In the genomic region with DNA sequence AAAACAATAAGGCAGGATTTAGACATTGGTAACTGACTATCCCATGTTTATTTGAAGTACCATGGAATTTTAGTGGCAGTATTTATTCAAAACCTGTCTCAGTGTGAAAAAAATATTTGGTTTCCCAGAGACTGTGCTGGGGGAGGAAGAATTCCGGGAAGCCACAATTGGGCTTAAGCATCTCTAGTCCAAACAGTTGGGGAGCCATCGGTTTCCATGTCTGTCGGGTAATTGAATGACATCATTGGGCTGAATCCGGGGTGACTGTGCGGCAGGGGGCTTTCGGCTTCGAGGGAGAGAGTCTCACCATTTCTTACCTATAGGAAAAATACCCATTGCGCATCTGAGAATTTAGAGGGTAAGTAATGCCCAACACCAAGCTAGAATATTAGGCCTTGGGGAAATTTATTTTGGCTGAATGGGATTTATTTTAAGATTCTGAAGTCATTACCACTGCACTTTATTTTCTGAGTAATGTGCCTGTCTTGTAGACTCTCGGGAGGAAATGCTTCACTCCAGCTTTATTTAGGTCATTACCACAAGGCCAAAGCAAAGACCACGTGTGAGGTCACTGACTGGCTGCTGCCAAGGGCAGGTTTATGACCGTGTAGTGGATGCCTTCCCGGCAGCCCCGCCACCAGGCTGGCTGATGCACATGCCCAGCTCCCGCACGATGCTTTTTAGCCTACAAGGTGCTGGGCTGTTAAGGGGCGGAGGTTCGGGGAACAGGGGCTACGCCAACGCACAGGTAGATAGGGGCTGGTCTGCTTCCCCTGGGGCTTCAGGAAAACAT, we compare ENCODE assay signal across 10 cellular contexts. TPM values are rescaled to one million over a fixed set of nuclear protein-coding genes. Genes with fewer than 3 reads are reported as not detected.
DNase-seq lines count a peak whose midpoint lies in the region; ATAC-seq, FAIRE-seq and TF ChIP-seq lines count a peak whose summit lies in the region.
"Had no signal": no experiment of that assay in that cellular context is flagged by ENCODE, and none has a peak within 500 bp of the region (broad histone marks: within the 10 kb centered on the region; RNA-seq: fewer than 3 reads in every experiment).

No MANE protein-coding gene starts in this region.

- no peak overlapping the region for H2AFZ ChIP-seq in endothelial cell of umbilical vein (ENCODE audit: low read depth, low read length)

- H3K27me3 ChIP-seq in endothelial cell of umbilical vein (ENCODE audit: control insufficient read depth in 2 of 2, insufficient read depth in 2 of 2, low read length in 2 of 2), result no peaks in the 10 kb centered on the region
- H3K27me3 ChIP-seq in foreskin keratinocyte, result no peaks in the 10 kb centered on the region

- H3K4me1 ChIP-seq in endothelial cell of umbilical vein (ENCODE audit: control insufficient read depth, extremely low read depth, insufficient read depth, low read length) (peaks cover 19% of the 10 kb centered on the region), foreskin keratinocyte (no peaks in the 10 kb centered on the region)

- CTCF ChIA-PET in AG04449 (lab: Yijun Ruan, JAX) (interaction anchor here (0.8 kb wide), 1 partner anchor 11 kb away, joined by 3 read pairs; no protein-coding TSS in a partner anchor), endothelial cell of umbilical vein (lab: Charles Lee) (interaction anchor here (0.9 to 1.5 kb wide), 6 partner anchors 15 to 231 kb away, joined by 3 to 9 read pairs (median 4); no protein-coding TSS in a partner anchor)

- POLR2A ChIA-PET in AG04449 (lab: Yijun Ruan, JAX) (interaction anchor here (0.7 to 1.0 kb wide), 5 partner anchors 8 to 69 kb away, joined by 3 read pairs; no protein-coding TSS in a partner anchor), endothelial cell of umbilical vein (lab: Charles Lee) (no interaction called here)

- H3K27ac ChIP-seq in endothelial cell of umbilical vein (ENCODE audit: insufficient read depth, low read depth, low read length) (peak overlapping the region; percentile 59), foreskin keratinocyte (no peak overlapping the region)
- H3K27ac ChIP-seq: VCaP had no signal

- no peak for TF ChIP-seq POLR2A in endothelial cell of umbilical vein (IDR thresholded peaks at IDR 0.05; ENCODE audit: low read depth, low read length)

- no peak overlapping the region for H3K4me2 ChIP-seq in endothelial cell of umbilical vein (ENCODE audit: insufficient read depth, low read length)

- no peaks in the 10 kb centered on the region for H3K36me3 ChIP-seq in endothelial cell of umbilical vein (ENCODE audit: control insufficient read depth in 2 of 2, extremely low read depth in 1 of 2, insufficient read depth in 2 of 2, low read length in 2 of 2)

- no peak for ATAC-seq in foreskin keratinocyte
- no peak for ATAC-seq in GM21360 (IDR thresholded peaks at IDR 0.05; ENCODE audit: unreplicated experiment)

- TF ChIP-seq CTCF in AG04449 (IDR thresholded peaks at IDR 0.05; ENCODE audit: insufficient read depth, low read length, missing control alignments) (peak; percentile 32), endothelial cell of umbilical vein (IDR thresholded peaks at IDR 0.05; ENCODE audit: extremely low read depth in 1 of 2, insufficient read depth in 1 of 2, low read depth in 1 of 2, low read length in 2 of 2) (no peak), foreskin keratinocyte (conservative IDR thresholded peaks at IDR 0.05) (no peak)

- intact Hi-C loops in endothelial cell of umbilical vein (cut with micrococcal nuclease), result no loop called here

- no peaks in the 10 kb centered on the region for H3K79me2 ChIP-seq in endothelial cell of umbilical vein (ENCODE audit: control insufficient read depth, insufficient read depth, low read length)

- no TSS peak for BruUV-seq in endothelial cell of umbilical vein (replicated peaks; lab: Mats Ljungman, UMichigan)

- H3K9me3 ChIP-seq in endothelial cell of umbilical vein (replicated peaks; ENCODE audit: control insufficient read depth, insufficient read depth, low read length), result no peaks in the 10 kb centered on the region

- no peak overlapping the region for H3K9ac ChIP-seq in endothelial cell of umbilical vein (replicated peaks; ENCODE audit: extremely low read depth, insufficient read depth, low read length)

- DNase-seq in AG04449 (ENCODE audit: low read depth, low spot score), result peak; percentile 96
- DNase-seq in MV-4-11 (lab: John Stamatoyannopoulos, UW), result peak; percentile 56
- peak; percentile 62 for DNase-seq in endothelial cell of umbilical vein (ENCODE audit: low read depth, low spot score)
- DNase-seq in non-pigmented ciliary epithelial cell (ENCODE audit: low read depth), result peak; percentile 91
- no peak for DNase-seq in germinal center (ENCODE audit: low spot score)
- DNase-seq in foreskin keratinocyte, result no peak
- no peak for DNase-seq in KG1 (lab: John Stamatoyannopoulos, UW)
- DNase-seq: CD4-positive, CD25-positive, alpha-beta regulatory T cell had no signal

- peak; percentile 90 for FAIRE-seq in endothelial cell of umbilical vein (lab: Jason Lieb, UNC)

- no peaks in the 10 kb centered on the region for H3K9me1 ChIP-seq in endothelial cell of umbilical vein (replicated peaks; ENCODE audit: control insufficient read depth, extremely low read depth, insufficient read depth, low read length)

- H4K20me1 ChIP-seq in endothelial cell of umbilical vein (replicated peaks; ENCODE audit: control insufficient read depth, extremely low read depth, insufficient read depth, low read length), result no peaks in the 10 kb centered on the region

- H3K4me3 ChIP-seq in AG04449 (ENCODE audit: low read depth, low read length), result no peak overlapping the region
- H3K4me3 ChIP-seq in endothelial cell of umbilical vein (replicated peaks in 1 of 3; ENCODE audit: insufficient read depth in 1 of 3, low read depth in 1 of 3, low read length in 3 of 3), result no peak overlapping the region

- dilution Hi-C loops in endothelial cell of umbilical vein (cut with MboI; ENCODE audit: extremely low pct_ligation_motif_present, low sequenced_read_pairs), result no loop called here

TF ChIP-seq in endothelial cell of umbilical vein, 7 proteins besides CTCF, POLR2A, EP300 and RAD21:
- TF ChIP-seq JUN (IDR thresholded peaks at IDR 0.05; ENCODE audit: borderline replicate concordance, insufficient read depth, insufficient read length, low read depth), result peak; percentile 23
- TF ChIP-seq MYC (IDR thresholded peaks at IDR 0.05; ENCODE audit: low read depth, low read length), result peak; percentile 41
- TF ChIP-seq GATA2 (IDR thresholded peaks at IDR 0.05; ENCODE audit: insufficient read depth, insufficient read length, low read depth, low read length), result no peak
- TF ChIP-seq FOS (IDR thresholded peaks at IDR 0.05; ENCODE audit: borderline replicate concordance, insufficient read depth, low read length), result peak; percentile 47
- TF ChIP-seq EZH2 (IDR thresholded peaks at IDR 0.05; ENCODE audit: borderline replicate concordance, low read depth, low read length, severe bottlenecking), result no peak
- TF ChIP-seq, protein P1, sequence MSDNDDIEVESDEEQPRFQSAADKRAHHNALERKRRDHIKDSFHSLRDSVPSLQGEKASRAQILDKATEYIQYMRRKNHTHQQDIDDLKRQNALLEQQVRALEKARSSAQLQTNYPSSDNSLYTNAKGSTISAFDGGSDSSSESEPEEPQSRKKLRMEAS (IDR thresholded peaks at IDR 0.05; ENCODE audit: insufficient read depth, insufficient read length), result peak; percentile 88
- no peak for TF ChIP-seq POLR2AphosphoS5 (IDR thresholded peaks at IDR 0.05; ENCODE audit: insufficient read depth, low read depth, low read length)

RNA-seq across cellular contexts. Expression of a gene that starts 23.1 kb away (rescaled TPM):
- total RNA-seq in endothelial cell of umbilical vein (not detected in 2 replicates), foreskin keratinocyte (not detected in 2 replicates)
- polyA plus RNA-seq in endothelial cell of umbilical vein (not detected in 2 replicates), foreskin keratinocyte (not detected in 2 replicates)
- polyA plus RNA-seq in endothelial cell of umbilical vein (2011; cell fraction: cytosol; rRNA removed), result not detected in 2 replicates
- polyA plus RNA-seq in endothelial cell of umbilical vein (2011; cell fraction: nucleus; rRNA removed), result not detected in 2 replicates
- not detected in 2 replicates for polyA plus RNA-seq in endothelial cell of umbilical vein (2012)
- not detected in 2 replicates for polyA minus RNA-seq in endothelial cell of umbilical vein
- not detected for polyA minus RNA-seq in endothelial cell of umbilical vein (2011; cell fraction: cytosol; rRNA and poly(A)+ RNA removed)
- polyA minus RNA-seq in endothelial cell of umbilical vein (2011; cell fraction: nucleus; rRNA and poly(A)+ RNA removed), result not detected in 2 replicates

RNA-seq across cellular contexts. Expression of a gene that starts 37.9 kb away (rescaled TPM):
- total RNA-seq in endothelial cell of umbilical vein (10.8 and 12.4 TPM in 2 replicates), foreskin keratinocyte (17.1 and 21.7 TPM in 2 replicates)
- polyA plus RNA-seq in endothelial cell of umbilical vein (2.8 and 3.9 TPM in 2 replicates), foreskin keratinocyte (3.1 and 3.3 TPM in 2 replicates)
- polyA plus RNA-seq in endothelial cell of umbilical vein (2011; cell fraction: cytosol; rRNA removed), result 3.2 and 3.6 TPM in 2 replicates
- 9.7 and 11.3 TPM in 2 replicates for polyA plus RNA-seq in endothelial cell of umbilical vein (2011; cell fraction: nucleus; rRNA removed)
- 6.8 and 7.2 TPM in 2 replicates for polyA plus RNA-seq in endothelial cell of umbilical vein (2012)
- 11.3 and 16.9 TPM in 2 replicates for polyA minus RNA-seq in endothelial cell of umbilical vein
- polyA minus RNA-seq in endothelial cell of umbilical vein (2011; cell fraction: cytosol; rRNA and poly(A)+ RNA removed), result 14.7 TPM
- polyA minus RNA-seq in endothelial cell of umbilical vein (2011; cell fraction: nucleus; rRNA and poly(A)+ RNA removed), result 10.0 and 15.4 TPM in 2 replicates

Comparison
In these comparisons a context has a peak if more than half of its experiments do, and no peak if none do; other contexts are left out.
1. DNase-seq: peak in AG04449 (single experiment), MV-4-11 (single experiment), endothelial cell of umbilical vein (single experiment) and non-pigmented ciliary epithelial cell (single experiment); none in germinal center (single experiment), foreskin keratinocyte (0 of 2) and KG1 (single experiment).